ENCODE assay signal across 8 cellular contexts in genomic region chr15:49620658-49621326, GRCh38. TPM values are rescaled to one million over a fixed set of nuclear protein-coding genes. Genes with fewer than 3 reads are reported as not detected.
DNase-seq lines count a peak whose midpoint lies in the region; ATAC-seq and TF ChIP-seq lines count a peak whose summit lies in the region.

DTWD1 (plus strand) TSS chr15:49621048; CDS start chr15:49625168, 4,120 bp downstream.
FAM227B (minus strand) TSS chr15:49620818; CDS start chr15:49615171, 5,647 bp downstream.

- peaks cover 10% of the 10 kb centered on the region for H3F3A ChIP-seq in SK-N-SH (replicated peaks; ENCODE audit: insufficient read depth)

- peak within 1 kb of the TSS; percentile 94 for H2AFZ ChIP-seq in SK-N-SH (ENCODE audit: low read depth)
- peak within 1 kb of the TSS; percentile 80 for H2AFZ ChIP-seq in osteoblast (ENCODE audit: low read length)

- H3K36me3 ChIP-seq in SK-N-SH (replicated peaks in 1 of 2; ENCODE audit: control insufficient read depth in 1 of 2, insufficient read depth in 2 of 2, low read length in 1 of 2) (peaks cover 13 to 25% of the 10 kb centered on the region in 2 experiments), osteoblast (ENCODE audit: insufficient read depth, low read length) (peaks cover 12% of the 10 kb centered on the region), thoracic aorta (peaks cover 5% of the 10 kb centered on the region)

- H3K27ac Mint-ChIP-seq in activated naive CD4-positive, alpha-beta T cell treated with anti-CD3 and anti-CD28 coated beads, Interleukin-2, amount 50 U/mL, for 72 hours = peak within 1 kb of the TSS; percentile 90 to 95
- H3K27ac Mint-ChIP-seq in glutamatergic neuron (ENCODE audit: unreplicated experiment) = peak within 1 kb of the TSS; percentile 95

- peak in 1 of 2 experiments; percentile 39; a peak in 1 of 4 replicates for TF ChIP-seq EP300 in SK-N-SH (IDR thresholded peaks at IDR 0.05; ENCODE audit: borderline replicate concordance in 1 of 2, low read depth in 1 of 2, low read length in 1 of 2)

- H3K4me1 ChIP-seq in SK-N-SH (ENCODE audit: control insufficient read depth in 1 of 2, insufficient read depth in 2 of 2, low read depth in 1 of 2, low read length in 1 of 2) (peaks cover 0 to 6% of the 10 kb centered on the region in 2 experiments; a peak in 2 of 4 replicates), osteoblast (ENCODE audit: insufficient read depth, low read length) (peaks cover 32% of the 10 kb centered on the region), thoracic aorta (ENCODE audit: control insufficient read depth in 1 of 2, low read depth in 2 of 2) (peaks cover 20 to 33% of the 10 kb centered on the region in 2 donors)

- H3K4me3 ChIP-seq in SK-N-SH (ENCODE audit: low read depth in 2 of 2, low read length in 1 of 2) (peak within 1 kb of the TSS; percentile 78 to 92), osteoblast (ENCODE audit: insufficient read depth, low read length) (peak within 1 kb of the TSS; percentile 81), thoracic aorta (peak within 1 kb of the TSS; percentile 98)

- H3K79me2 ChIP-seq in SK-N-SH (ENCODE audit: insufficient read depth) (peaks cover 58% of the 10 kb centered on the region), osteoblast (ENCODE audit: insufficient read depth, low read length) (peaks cover 46% of the 10 kb centered on the region)

- H3K36me3 Mint-ChIP-seq in activated naive CD4-positive, alpha-beta T cell treated with anti-CD3 and anti-CD28 coated beads, Interleukin-2, amount 50 U/mL, for 72 hours = peaks cover 10 to 33% of the 10 kb centered on the region in 2 donors
- H3K36me3 Mint-ChIP-seq in glutamatergic neuron (ENCODE audit: unreplicated experiment) = peaks cover 15% of the 10 kb centered on the region

- WGBS in SK-N-SH (ENCODE audit: low lambda C conversion rate) = under 1% methylated on average over 22 of the region's 59 CpGs

- H3K27ac ChIP-seq in SK-N-SH (ENCODE audit: low read depth in 2 of 2, low read length in 1 of 2) (peak within 1 kb of the TSS; percentile 83 to 98), osteoblast (ENCODE audit: low read depth, low read length) (peak within 1 kb of the TSS; percentile 95), thoracic aorta (peak within 1 kb of the TSS; percentile 82 to 86)

- H3K27me3 ChIP-seq in SK-N-SH (ENCODE audit: insufficient read depth) (no peaks in the 10 kb centered on the region), osteoblast (ENCODE audit: insufficient read depth, low read length) (no peaks in the 10 kb centered on the region), thoracic aorta (replicated peaks; ENCODE audit: insufficient read depth) (no peaks in the 10 kb centered on the region)

- H3K9me3 ChIP-seq in SK-N-SH (peaks cover 12% of the 10 kb centered on the region), osteoblast (ENCODE audit: low read depth, low read length) (peaks cover 4% of the 10 kb centered on the region), thoracic aorta (peaks cover 10% of the 10 kb centered on the region)

- H4K20me1 ChIP-seq in SK-N-SH (ENCODE audit: insufficient read depth) (no peaks in the 10 kb centered on the region), osteoblast (ENCODE audit: insufficient read depth, low read length) (no peaks in the 10 kb centered on the region)

- H3K9ac ChIP-seq in SK-N-SH = peak within 1 kb of the TSS; percentile 85

- ATAC-seq in HG02610 (IDR thresholded peaks at IDR 0.05; ENCODE audit: unreplicated experiment) (peak; percentile 99), thoracic aorta (ENCODE audit: insufficient number of reproducible peaks, low FRiP score, low read depth) (peak; percentile 98)
- peak; percentile 99 for ATAC-seq in activated naive CD4-positive, alpha-beta T cell treated with anti-CD3 and anti-CD28 coated beads, Interleukin-2, amount 50 U/mL, for 72 hours

- H3K4me1 Mint-ChIP-seq in glutamatergic neuron (ENCODE audit: low read depth, unreplicated experiment) = peaks cover 8% of the 10 kb centered on the region

- CTCF ChIA-PET in GM10248 (lab: Yijun Ruan, JAX) = interaction anchor here (0.7 to 1.1 kb wide), 2 partner anchors 33 to 42 kb away, joined by 3 read pairs; no protein-coding TSS in a partner anchor
- CTCF ChIA-PET in SK-N-SH (lab: Yijun Ruan, JAX) = interaction anchor here (1.3 to 1.7 kb wide), 2 partner anchors 268 to 383 kb away, joined by 3 to 4 read pairs; no protein-coding TSS in a partner anchor

- DNase-seq in GM10248 (ENCODE audit: extremely low spot score) (peak; percentile 93), NCI-H1092 (lab: John Stamatoyannopoulos, UW) (peak; percentile 92), SK-N-SH (peak; percentile 92), glutamatergic neuron (peak; percentile 95), osteoblast (ENCODE audit: insufficient read length, low spot score, missing footprints) (peak; percentile 94), thoracic aorta (ENCODE audit: low spot score) (peak; percentile 84)
- peak; percentile 90 to 91 for DNase-seq in activated naive CD4-positive, alpha-beta T cell treated with anti-CD3 and anti-CD28 coated beads, Interleukin-2, amount 50 U/mL, for 72 hours (ENCODE audit: low spot score in 2 of 2)

- TF ChIP-seq CTCF in GM10248 (IDR thresholded peaks at IDR 0.05; ENCODE audit: control extremely low read depth, extremely low read depth, low read depth, missing control alignments) (no peak), SK-N-SH (IDR thresholded peaks at IDR 0.05) (no peak; the same call in 1 of the 2 replicates), glutamatergic neuron (IDR thresholded peaks at IDR 0.05; ENCODE audit: partially characterized antibody, unreplicated experiment) (no peak), osteoblast (IDR thresholded peaks at IDR 0.05; ENCODE audit: extremely low read depth, low read depth, low read length) (no peak), thoracic aorta (IDR thresholded peaks at IDR 0.05) (no peak)

- H3K27me3 Mint-ChIP-seq in glutamatergic neuron (ENCODE audit: unreplicated experiment) = peaks cover 1% of the 10 kb centered on the region

- H3K9me3 Mint-ChIP-seq in activated naive CD4-positive, alpha-beta T cell treated with anti-CD3 and anti-CD28 coated beads, Interleukin-2, amount 50 U/mL, for 72 hours = peaks cover 0 to 4% of the 10 kb centered on the region in 2 donors
- peaks cover 6% of the 10 kb centered on the region for H3K9me3 Mint-ChIP-seq in glutamatergic neuron (ENCODE audit: unreplicated experiment)

- peak within 1 kb of the TSS; percentile 70 for H3K4me2 ChIP-seq in SK-N-SH
- peak within 1 kb of the TSS; percentile 90 for H3K4me2 ChIP-seq in osteoblast (ENCODE audit: insufficient read depth, low read length)

- peak; percentile 28 for TF ChIP-seq RAD21 in SK-N-SH (IDR thresholded peaks at IDR 0.05; ENCODE audit: low read length)

- POLR2A ChIA-PET in GM10248 (lab: Yijun Ruan, JAX) = no interaction called here
- POLR2A ChIA-PET in SK-N-SH (lab: Yijun Ruan, JAX) = interaction anchor here (0.9 to 1.5 kb wide), 4 partner anchors 10 to 382 kb away, joined by 3 to 10 read pairs (median 4); no protein-coding TSS in a partner anchor

- H3K4me3 Mint-ChIP-seq in glutamatergic neuron (ENCODE audit: unreplicated experiment) = peak within 1 kb of the TSS; percentile 97

- H3K9me2 ChIP-seq in SK-N-SH = no peaks in the 10 kb centered on the region

TF ChIP-seq in SK-N-SH, 30 proteins besides CTCF, POLR2A, EP300 and RAD21 (continues in another document):
- peak; percentile 96 for TF ChIP-seq CHD2 (IDR thresholded peaks at IDR 0.05; ENCODE audit: low read length, partially characterized antibody)
- peak; percentile 84 for TF ChIP-seq GABPA (IDR thresholded peaks at IDR 0.05; ENCODE audit: low read depth)
- no peak; the same call in 1 of the 2 replicates for TF ChIP-seq JUND (IDR thresholded peaks at IDR 0.05)
- peak; percentile 89 for TF ChIP-seq POLR2AphosphoS5 (IDR thresholded peaks at IDR 0.05; ENCODE audit: low read depth, low read length)
- 0 out of 2 replicates have a peak, but pooled peaks have one; percentile 38 for TF ChIP-seq RCOR1 (IDR thresholded peaks at IDR 0.05; ENCODE audit: low read length)
- TF ChIP-seq SIN3A (IDR thresholded peaks at IDR 0.05; ENCODE audit: borderline replicate concordance, low read depth, low read length) = peak; percentile 94
- TF ChIP-seq NFIC (IDR thresholded peaks at IDR 0.05; ENCODE audit: borderline replicate concordance) = no peak
- TF ChIP-seq FOSL2 (IDR thresholded peaks at IDR 0.05; ENCODE audit: borderline replicate concordance, low read depth) = peak; percentile 34; the same call in 1 of the 2 replicates
- TF ChIP-seq IRF3 (IDR thresholded peaks at IDR 0.05; ENCODE audit: low read depth, low read length) = peak; percentile 24; the same call in 1 of the 2 replicates
- 0 out of 2 replicates have a peak, but pooled peaks have one; percentile 48 for TF ChIP-seq FOXM1 (IDR thresholded peaks at IDR 0.05; ENCODE audit: low read depth)
- TF ChIP-seq ELF1 (IDR thresholded peaks at IDR 0.05) = peak; percentile 65
- TF ChIP-seq MEF2A (IDR thresholded peaks at IDR 0.05; ENCODE audit: borderline replicate concordance, low read depth) = no peak
- TF ChIP-seq RXRA (IDR thresholded peaks at IDR 0.05; ENCODE audit: borderline replicate concordance, low read depth) = no peak
- peak; percentile 97 for TF ChIP-seq FOXJ3 (CRISPR knock-in tag; IDR thresholded peaks at IDR 0.05)

RNA-seq across cellular contexts. Expression of gene DTWD1, which starts in this region (rescaled TPM):
- polyA plus RNA-seq in SK-N-SH (2012; rRNA removed) = 13.9 and 15.3 TPM in 2 replicates
- polyA plus RNA-seq in SK-N-SH (2012; cell fraction: cytosol; rRNA removed) = 20.6 and 26.3 TPM in 2 replicates
- 6.1 and 15.8 TPM in 2 replicates for polyA plus RNA-seq in SK-N-SH (2012; cell fraction: nucleus; rRNA removed)
- 10 to 100 TPM; 18.0 to 22.0 TPM for total RNA-seq in activated naive CD4-positive, alpha-beta T cell treated with anti-CD3 and anti-CD28 coated beads, Interleukin-2, amount 50 U/mL, for 72 hours
- total RNA-seq in glutamatergic neuron (ENCODE audit: unreplicated experiment) (20.6 TPM), osteoblast (37.6 and 39.2 TPM in 2 replicates), thoracic aorta (10 to 100 TPM; 14.5 to 20.4 TPM)

RNA-seq across cellular contexts. Expression of gene FAM227B, which starts in this region (rescaled TPM):
- 4.4 and 5.8 TPM in 2 replicates for polyA plus RNA-seq in SK-N-SH (2012; rRNA removed)
- polyA plus RNA-seq in SK-N-SH (2012; cell fraction: cytosol; rRNA removed) = 6.7 and 8.2 TPM in 2 replicates
- polyA plus RNA-seq in SK-N-SH (2012; cell fraction: nucleus; rRNA removed) = 2.4 and 4.3 TPM in 2 replicates
- total RNA-seq in activated naive CD4-positive, alpha-beta T cell treated with anti-CD3 and anti-CD28 coated beads, Interleukin-2, amount 50 U/mL, for 72 hours = 1 to 10 TPM; 3.0 to 3.6 TPM
- total RNA-seq in glutamatergic neuron (ENCODE audit: unreplicated experiment) (3.2 TPM), osteoblast (4.3 and 6.2 TPM in 2 replicates), thoracic aorta (10 to 100 TPM in 1 of 2 donors, 1 to 10 TPM in 1; 3.2 to 15.2 TPM)

Comparison
In these comparisons a context has a peak if more than half of its experiments do, and no peak if none do; other contexts are left out.
1. Peak in every context shown above with its lines: DNase-seq, ATAC-seq, H3K4me3 ChIP-seq and H3K27ac ChIP-seq.